19 cellular contexts compared by ENCODE assay signal in genomic region chr15:56659197-56659596, GRCh38.
"Had no signal": no experiment of that assay in that cellular context is flagged by ENCODE, and none has a peak within 500 bp of the region (broad histone marks: within the 10 kb centered on the region; RNA-seq: fewer than 3 reads in every experiment).

No MANE protein-coding gene starts in this region.

- H3K9me3 ChIP-seq: SJSA1 had no signal

- H3K27ac ChIP-seq: SJSA1, SK-N-MC had no signal

- H3K27me3 ChIP-seq: SJSA1 had no signal

- FAIRE-seq: RCC 7860 had no signal

- H3K4me3 ChIP-seq: SJSA1, SK-N-MC had no signal

- H3K4me1 ChIP-seq: SJSA1 had no signal

- DNase-seq: KG1, NCI-H1092, NCI-H1105 treated with DMSO at 0.1 percent for 48 hours, NCI-H1417 treated with DMSO at 0.1 percent for 48 hours, NCI-H146, NCI-H1694 treated with DMSO at 0.1 percent for 48 hours, NCI-H1930, NCI-H2081, NCI-H2107, NCI-H2227 treated with DMSO at 0.1 percent for 48 hours, NCI-H524, NCI-H526 treated with DMSO at 0.1 percent for 48 hours, NCI-H748 treated with DMSO at 0.1 percent for 48 hours, Right ventricle myocardium superior, RPMI8226, SIG-M5 had no signal
